Comparison of ENCODE assay signal across 1 cellular context in the genomic region with DNA sequence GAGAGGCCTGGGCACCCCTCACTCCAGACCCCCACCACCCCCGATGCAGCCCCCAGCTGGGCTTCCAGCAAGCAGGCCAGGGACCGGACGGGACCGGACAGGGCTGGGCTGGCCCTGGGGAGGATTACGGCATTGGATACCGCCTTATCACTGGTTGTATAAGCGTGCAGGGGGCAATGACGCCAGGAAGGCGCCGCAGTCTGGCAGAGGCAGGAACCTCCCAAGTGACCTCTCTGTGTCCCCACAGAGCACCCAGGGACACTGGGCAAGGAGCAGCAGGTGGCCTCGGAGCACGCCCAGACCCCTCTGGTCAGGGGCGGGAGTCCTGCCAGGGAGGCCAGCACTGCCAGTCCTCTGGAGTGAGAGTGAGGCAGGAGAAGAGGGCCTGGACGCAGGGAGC.
TF ChIP-seq lines count a peak whose summit lies in the region.

No MANE protein-coding gene starts in this region.

TF ChIP-seq in HepG2, 621 proteins besides CTCF, POLR2A, EP300 and RAD21:
- TF ChIP-seq ATM (IDR thresholded peaks at IDR 0.05; ENCODE audit: borderline replicate concordance) = peak; percentile 25; the same call in 1 of the 2 replicates
- TF ChIP-seq SALL2 (CRISPR knock-in tag; IDR thresholded peaks at IDR 0.05) = no peak
- no peak for TF ChIP-seq SOX5 (CRISPR knock-in tag; IDR thresholded peaks at IDR 0.05; ENCODE audit: borderline replicate concordance)
- peak; percentile 83 for TF ChIP-seq RARA (CRISPR knock-in tag; IDR thresholded peaks at IDR 0.05)
- TF ChIP-seq, protein P1, sequence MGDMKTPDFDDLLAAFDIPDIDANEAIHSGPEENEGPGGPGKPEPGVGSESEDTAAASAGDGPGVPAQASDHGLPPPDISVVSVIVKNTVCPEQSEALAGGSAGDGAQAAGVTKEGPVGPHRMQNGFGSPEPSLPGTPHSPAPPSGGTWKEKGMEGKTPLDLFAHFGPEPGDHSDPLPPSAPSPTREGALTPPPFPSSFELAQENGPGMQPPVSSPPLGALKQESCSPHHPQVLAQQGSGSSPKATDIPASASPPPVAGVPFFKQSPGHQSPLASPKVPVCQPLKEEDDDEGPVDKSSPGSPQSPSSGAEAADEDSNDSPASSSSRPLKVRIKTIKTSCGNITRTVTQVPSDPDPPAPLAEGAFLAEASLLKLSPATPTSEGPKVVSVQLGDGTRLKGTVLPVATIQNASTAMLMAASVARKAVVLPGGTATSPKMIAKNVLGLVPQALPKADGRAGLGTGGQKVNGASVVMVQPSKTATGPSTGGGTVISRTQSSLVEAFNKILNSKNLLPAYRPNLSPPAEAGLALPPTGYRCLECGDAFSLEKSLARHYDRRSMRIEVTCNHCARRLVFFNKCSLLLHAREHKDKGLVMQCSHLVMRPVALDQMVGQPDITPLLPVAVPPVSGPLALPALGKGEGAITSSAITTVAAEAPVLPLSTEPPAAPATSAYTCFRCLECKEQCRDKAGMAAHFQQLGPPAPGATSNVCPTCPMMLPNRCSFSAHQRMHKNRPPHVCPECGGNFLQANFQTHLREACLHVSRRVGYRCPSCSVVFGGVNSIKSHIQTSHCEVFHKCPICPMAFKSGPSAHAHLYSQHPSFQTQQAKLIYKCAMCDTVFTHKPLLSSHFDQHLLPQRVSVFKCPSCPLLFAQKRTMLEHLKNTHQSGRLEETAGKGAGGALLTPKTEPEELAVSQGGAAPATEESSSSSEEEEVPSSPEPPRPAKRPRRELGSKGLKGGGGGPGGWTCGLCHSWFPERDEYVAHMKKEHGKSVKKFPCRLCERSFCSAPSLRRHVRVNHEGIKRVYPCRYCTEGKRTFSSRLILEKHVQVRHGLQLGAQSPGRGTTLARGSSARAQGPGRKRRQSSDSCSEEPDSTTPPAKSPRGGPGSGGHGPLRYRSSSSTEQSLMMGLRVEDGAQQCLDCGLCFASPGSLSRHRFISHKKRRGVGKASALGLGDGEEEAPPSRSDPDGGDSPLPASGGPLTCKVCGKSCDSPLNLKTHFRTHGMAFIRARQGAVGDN (CRISPR knock-in tag; IDR thresholded peaks at IDR 0.05) = peak; percentile 53
- peak; percentile 28; the same call in 1 of the 2 replicates for TF ChIP-seq SAP130 (CRISPR knock-in tag; IDR thresholded peaks at IDR 0.05; ENCODE audit: low read depth)
- TF ChIP-seq, protein P2, sequence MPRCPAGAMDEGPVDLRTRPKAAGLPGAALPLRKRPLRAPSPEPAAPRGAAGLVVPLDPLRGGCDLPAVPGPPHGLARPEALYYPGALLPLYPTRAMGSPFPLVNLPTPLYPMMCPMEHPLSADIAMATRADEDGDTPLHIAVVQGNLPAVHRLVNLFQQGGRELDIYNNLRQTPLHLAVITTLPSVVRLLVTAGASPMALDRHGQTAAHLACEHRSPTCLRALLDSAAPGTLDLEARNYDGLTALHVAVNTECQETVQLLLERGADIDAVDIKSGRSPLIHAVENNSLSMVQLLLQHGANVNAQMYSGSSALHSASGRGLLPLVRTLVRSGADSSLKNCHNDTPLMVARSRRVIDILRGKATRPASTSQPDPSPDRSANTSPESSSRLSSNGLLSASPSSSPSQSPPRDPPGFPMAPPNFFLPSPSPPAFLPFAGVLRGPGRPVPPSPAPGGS (CRISPR knock-in tag; IDR thresholded peaks at IDR 0.05) = peak; percentile 52; the same call in 1 of the 2 replicates
- TF ChIP-seq, protein P3, sequence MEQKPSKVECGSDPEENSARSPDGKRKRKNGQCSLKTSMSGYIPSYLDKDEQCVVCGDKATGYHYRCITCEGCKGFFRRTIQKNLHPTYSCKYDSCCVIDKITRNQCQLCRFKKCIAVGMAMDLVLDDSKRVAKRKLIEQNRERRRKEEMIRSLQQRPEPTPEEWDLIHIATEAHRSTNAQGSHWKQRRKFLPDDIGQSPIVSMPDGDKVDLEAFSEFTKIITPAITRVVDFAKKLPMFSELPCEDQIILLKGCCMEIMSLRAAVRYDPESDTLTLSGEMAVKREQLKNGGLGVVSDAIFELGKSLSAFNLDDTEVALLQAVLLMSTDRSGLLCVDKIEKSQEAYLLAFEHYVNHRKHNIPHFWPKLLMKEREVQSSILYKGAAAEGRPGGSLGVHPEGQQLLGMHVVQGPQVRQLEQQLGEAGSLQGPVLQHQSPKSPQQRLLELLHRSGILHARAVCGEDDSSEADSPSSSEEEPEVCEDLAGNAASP (CRISPR knock-in tag; IDR thresholded peaks at IDR 0.05; ENCODE audit: borderline replicate concordance) = peak; percentile 40; the same call in 1 of the 2 replicates
- TF ChIP-seq XBP1 (CRISPR knock-in tag; IDR thresholded peaks at IDR 0.05) = no peak
- TF ChIP-seq HMGXB4 (CRISPR knock-in tag; IDR thresholded peaks at IDR 0.05; ENCODE audit: borderline replicate concordance in 1 of 2, low read depth in 1 of 2) = 0 out of 4 replicates have a peak, but pooled peaks of 1 of the 2 experiments have one; percentile 4
- TF ChIP-seq ZNF33A (CRISPR knock-in tag; IDR thresholded peaks at IDR 0.05; ENCODE audit: borderline replicate concordance) = no peak
- TF ChIP-seq RXRA (CRISPR knock-in tag; IDR thresholded peaks at IDR 0.05) = peak; percentile 61; the same call in 1 of the 2 replicates
- peak; percentile 60; the same call in 1 of the 2 replicates for TF ChIP-seq RXRB (CRISPR knock-in tag; IDR thresholded peaks at IDR 0.05; ENCODE audit: borderline replicate concordance)
- TF ChIP-seq HNF1B (CRISPR knock-in tag; IDR thresholded peaks at IDR 0.05) = peak; percentile 48; the same call in 1 of the 2 replicates
- 0 out of 2 replicates have a peak, but pooled peaks have one; percentile 30 for TF ChIP-seq ARID4A (CRISPR knock-in tag; IDR thresholded peaks at IDR 0.05; ENCODE audit: borderline replicate concordance)
- TF ChIP-seq, protein P4, sequence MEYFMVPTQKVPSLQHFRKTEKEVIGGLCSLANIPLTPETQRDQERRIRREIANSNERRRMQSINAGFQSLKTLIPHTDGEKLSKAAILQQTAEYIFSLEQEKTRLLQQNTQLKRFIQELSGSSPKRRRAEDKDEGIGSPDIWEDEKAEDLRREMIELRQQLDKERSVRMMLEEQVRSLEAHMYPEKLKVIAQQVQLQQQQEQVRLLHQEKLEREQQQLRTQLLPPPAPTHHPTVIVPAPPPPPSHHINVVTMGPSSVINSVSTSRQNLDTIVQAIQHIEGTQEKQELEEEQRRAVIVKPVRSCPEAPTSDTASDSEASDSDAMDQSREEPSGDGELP (IDR thresholded peaks at IDR 0.05; ENCODE audit: borderline replicate concordance, low read depth) = peak; percentile 9; the same call in 1 of the 2 replicates
- TF ChIP-seq PHF8 (CRISPR knock-in tag; IDR thresholded peaks at IDR 0.05) = 0 out of 2 replicates have a peak, but pooled peaks have one; percentile 15
